1 cellular context compared by ENCODE assay signal in the genomic region with DNA sequence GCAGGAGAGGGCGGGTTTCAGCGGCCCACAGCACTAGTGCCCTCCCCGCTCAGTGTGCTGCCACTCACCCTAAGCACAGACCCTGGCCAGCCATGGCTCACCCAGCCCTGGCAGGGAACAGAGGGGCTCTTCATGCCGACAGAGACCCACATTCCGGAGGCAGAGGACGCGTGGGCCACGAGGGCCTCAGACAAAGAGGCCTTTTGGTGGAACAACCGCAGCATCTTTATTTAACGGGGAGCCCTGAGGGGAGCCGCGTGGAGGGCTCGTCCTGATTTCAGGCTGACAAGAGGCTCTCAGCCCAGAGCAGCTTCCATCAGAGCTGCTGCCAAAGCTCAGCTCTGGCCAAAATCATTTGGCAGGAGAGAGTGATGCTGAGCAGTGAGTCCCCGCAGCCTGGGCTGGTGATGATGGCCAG.
TF ChIP-seq lines count a peak whose summit lies in the region.

No MANE protein-coding gene starts in this region.

TF ChIP-seq in H1, 55 proteins besides CTCF, POLR2A, EP300 and RAD21 (continued from another document):
- TF ChIP-seq ATF2 (IDR thresholded peaks at IDR 0.05; ENCODE audit: low read length) (no peak), TAF7 (optimal IDR thresholded peaks at IDR 0.05; ENCODE audit: borderline replicate concordance, low read depth, low read length) (no peak), E2F6 (IDR thresholded peaks at IDR 0.05) (no peak), GABPA (IDR thresholded peaks at IDR 0.05; ENCODE audit: borderline replicate concordance, insufficient read depth, low read length) (no peak), USF2 (IDR thresholded peaks at IDR 0.05; ENCODE audit: low read length) (no peak), SP1 (IDR thresholded peaks at IDR 0.05; ENCODE audit: low read depth, low read length) (no peak)
